ENCODE assay signal across 17 cellular contexts in genomic region chr21:15144026-15144425, GRCh38.
DNase-seq lines count a peak whose midpoint lies in the region; ATAC-seq and TF ChIP-seq lines count a peak whose summit lies in the region.
"Had no signal": no experiment of that assay in that cellular context is flagged by ENCODE, and none has a peak within 500 bp of the region (broad histone marks: within the 10 kb centered on the region; RNA-seq: fewer than 3 reads in every experiment).

No MANE protein-coding gene starts in this region.

- H3K27me3 ChIP-seq in adipocyte (replicated peaks; ENCODE audit: control insufficient read depth, insufficient read depth, low read length), result no peaks in the 10 kb centered on the region
- no peaks in the 10 kb centered on the region for H3K27me3 ChIP-seq in upper lobe of right lung
- no peaks in the 10 kb centered on the region for H3K27me3 ChIP-seq in left lung
- H3K27me3 ChIP-seq: BE2C had no signal

- H3K4me3 Mint-ChIP-seq in neural crest cell, result no peak overlapping the region
- H3K4me3 Mint-ChIP-seq: CD8-positive, alpha-beta T cell; HFFc6 had no signal

- H3K4me1 ChIP-seq in adipocyte (ENCODE audit: control insufficient read depth, insufficient read depth, low read length) (peaks cover 11% of the 10 kb centered on the region), upper lobe of right lung (peaks cover 11% of the 10 kb centered on the region), left lung (peaks cover 0 to 15% of the 10 kb centered on the region in 2 donors)
- H3K4me1 ChIP-seq: BE2C had no signal

- peak; percentile 17 for DNase-seq in adipocyte (ENCODE audit: low read depth)
- peak; percentile 58 for DNase-seq in fibroblast of gingiva (ENCODE audit: low read depth)
- DNase-seq in neural crest cell (ENCODE audit: low read depth, low spot score), result no peak
- no peak for DNase-seq in upper lobe of right lung
- no peak for DNase-seq in left lung
- DNase-seq: BE2C; CD8-positive, alpha-beta T cell; COR-L47; DND-41; GDM1; HCEC 1CT; HFFc6 had no signal

- intact Hi-C loops in upper lobe of right lung (cut with DNase I) (no loop called here), left lung (cut with DNase I) (no loop called here)

- ATAC-seq in GM21786 (IDR thresholded peaks at IDR 0.05; ENCODE audit: unreplicated experiment) (no peak), upper lobe of right lung (no peak), GM21528 (IDR thresholded peaks at IDR 0.05; ENCODE audit: low FRiP score, unreplicated experiment) (no peak), left lung (no peak)
- ATAC-seq: A549; CD8-positive, alpha-beta T cell; HepG2 had no signal

- H3K9me3 Mint-ChIP-seq in neural crest cell, result peaks cover 3% of the 10 kb centered on the region
- H3K9me3 Mint-ChIP-seq: CD14-positive monocyte; CD8-positive, alpha-beta T cell; HFFc6 had no signal

- H3K4me1 Mint-ChIP-seq in neural crest cell, result peaks cover 29% of the 10 kb centered on the region

- H3K36me3 ChIP-seq in adipocyte (ENCODE audit: control insufficient read depth, insufficient read depth, low read length, severe bottlenecking) (no peaks in the 10 kb centered on the region), upper lobe of right lung (no peaks in the 10 kb centered on the region), left lung (no peaks in the 10 kb centered on the region)
- H3K36me3 ChIP-seq: BE2C had no signal

- H3K4me3 ChIP-seq in adipocyte (ENCODE audit: low read length), result no peak overlapping the region
- no peak overlapping the region for H3K4me3 ChIP-seq in upper lobe of right lung
- no peak overlapping the region for H3K4me3 ChIP-seq in left lung
- H3K4me3 ChIP-seq: A549 had no signal

- H3K27me3 Mint-ChIP-seq in neural crest cell (ENCODE audit: low read depth), result no peaks in the 10 kb centered on the region

- no peaks in the 10 kb centered on the region for H3K36me3 Mint-ChIP-seq in neural crest cell (ENCODE audit: low read depth)
- H3K36me3 Mint-ChIP-seq: CD14-positive monocyte; CD8-positive, alpha-beta T cell had no signal

- H3K27ac ChIP-seq in upper lobe of right lung (no peak overlapping the region), left lung (no peak overlapping the region)

- H3K9me3 ChIP-seq in adipocyte (ENCODE audit: control insufficient read depth, low read length) (no peaks in the 10 kb centered on the region), upper lobe of right lung (no peaks in the 10 kb centered on the region), left lung (no peaks in the 10 kb centered on the region)
- H3K9me3 ChIP-seq: A549, BE2C had no signal

- TF ChIP-seq CTCF in neural crest cell (conservative IDR thresholded peaks at IDR 0.05) (no peak), upper lobe of right lung (IDR thresholded peaks at IDR 0.05) (no peak), left lung (IDR thresholded peaks at IDR 0.05) (no peak)

- H3K9ac ChIP-seq in adipocyte (ENCODE audit: low read length), result no peak overlapping the region

- peak overlapping the region; percentile 23 for H3K27ac Mint-ChIP-seq in neural crest cell (ENCODE audit: unreplicated experiment)
- H3K27ac Mint-ChIP-seq: CD14-positive monocyte; CD8-positive, alpha-beta T cell; HFFc6 had no signal

Comparison
In these comparisons a context has a peak if more than half of its experiments do, and no peak if none do; other contexts are left out.
1. DNase-seq: peak in adipocyte (single experiment) and fibroblast of gingiva (single experiment); none in neural crest cell (single experiment), upper lobe of right lung (single experiment) and left lung (0 of 2).